In genomic region chr9:109441296-109441695, GRCh38 we compare ENCODE assay signal across 11 cellular contexts. TPM values are rescaled to one million over a fixed set of nuclear protein-coding genes. Genes with fewer than 3 reads are reported as not detected.
A peak's percentile ranks its signal among the peaks of the same experiment; 100 is the strongest.
DNase-seq lines count a peak whose midpoint lies in the region; ATAC-seq, FAIRE-seq and TF ChIP-seq lines count a peak whose summit lies in the region.
"Had no signal": no experiment of that assay in that cellular context is flagged by ENCODE, and none has a peak within 500 bp of the region (broad histone marks: within the 10 kb centered on the region; RNA-seq: fewer than 3 reads in every experiment).

No MANE protein-coding gene starts in this region.

- ATAC-seq in WTC11 (peak; percentile 78), left colon (peak; percentile 34), HG03108 (IDR thresholded peaks at IDR 0.05; ENCODE audit: unreplicated experiment) (no peak), aorta (ENCODE audit: low FRiP score) (no peak)
- no peak for ATAC-seq in activated T-cell treated with anti-CD3 and anti-CD28 coated beads, Interleukin-2, amount 50 U/mL, for 4 hours

- H3K36me3 Mint-ChIP-seq in WTC11 = no peaks in the 10 kb centered on the region
- H3K36me3 Mint-ChIP-seq in activated T-cell treated with anti-CD3 and anti-CD28 coated beads, Interleukin-2, amount 50 U/mL, for 4 hours (ENCODE audit: insufficient read depth) = no peaks in the 10 kb centered on the region

- no peaks in the 10 kb centered on the region for H3K27me3 ChIP-seq in aorta (ENCODE audit: control insufficient read depth in 1 of 2, insufficient read depth in 2 of 2, low read length in 1 of 2)

- TF ChIP-seq POLR2A in H54 (IDR thresholded peaks at IDR 0.05; ENCODE audit: low read depth, low read length) = no peak

- intact Hi-C loops in left colon (cut with DNase I, micrococcal nuclease) (loop anchor here in 1 of 2 donors (10.0 kb wide), 1 partner anchor 74 kb away; no protein-coding TSS in a partner anchor), aorta (cut with DNase I) (loop anchor here (2.0 kb wide), 2 partner anchors 28 to 80 kb away; no protein-coding TSS in a partner anchor)

- H3K27ac Mint-ChIP-seq in WTC11 = peak overlapping the region; percentile 77

- H3K4me3 Mint-ChIP-seq in WTC11 = no peak overlapping the region
- H3K4me3 Mint-ChIP-seq in activated T-cell treated with anti-CD3 and anti-CD28 coated beads, Interleukin-2, amount 50 U/mL, for 4 hours = no peak overlapping the region

- peak; percentile 7 for TF ChIP-seq CTCF in AG09319 (IDR thresholded peaks at IDR 0.05; ENCODE audit: low read depth, low read length)
- no peak for TF ChIP-seq CTCF in WTC11 (IDR thresholded peaks at IDR 0.05)

- no peak for DNase-seq in AG09319 (ENCODE audit: extremely low read depth, low read depth)
- DNase-seq in H54 (ENCODE audit: insufficient read length, low spot score) = peak; percentile 23
- peak; percentile 40 for DNase-seq in WTC11 (ENCODE audit: low spot score)
- DNase-seq in left colon = no peak
- no peak for DNase-seq in aorta
- DNase-seq in stimulated activated naive CD4-positive, alpha-beta T cell (lab: John Stamatoyannopoulos, UW) = no peak
- no peak for DNase-seq in activated T-cell treated with anti-CD3 and anti-CD28 coated beads, Interleukin-2, amount 50 U/mL, for 4 hours
- DNase-seq: activated CD8-positive, alpha-beta memory T cell treated with anti-CD3 and anti-CD28 coated beads, Interleukin-2, amount 50 U/mL, for 48 hours had no signal

- peaks cover 2 to 3% of the 10 kb centered on the region in 2 donors for H3K36me3 ChIP-seq in aorta (ENCODE audit: control insufficient read depth in 1 of 2, insufficient read depth in 2 of 2, low read length in 1 of 2)

- no peaks in the 10 kb centered on the region for H3K9me3 Mint-ChIP-seq in WTC11
- H3K9me3 Mint-ChIP-seq in activated T-cell treated with anti-CD3 and anti-CD28 coated beads, Interleukin-2, amount 50 U/mL, for 4 hours = no peaks in the 10 kb centered on the region

- POLR2A ChIA-PET in WTC11 (lab: Charles Lee) = no interaction called here

- no peak for FAIRE-seq in H54 (lab: Jason Lieb, UNC)

- no peaks in the 10 kb centered on the region for H3K4me1 ChIP-seq in aorta (ENCODE audit: control insufficient read depth in 1 of 2, insufficient read depth in 2 of 2, low read length in 2 of 2)

- no peak overlapping the region for H3K27ac ChIP-seq in aorta (ENCODE audit: low read depth in 1 of 2, low read length in 2 of 2)

- CTCF ChIA-PET in WTC11 (lab: Charles Lee) = interaction anchor here (0.5 to 4.1 kb wide), 31 partner anchors 9 to 495 kb away, joined by 3 to 48 read pairs (median 4); partner anchors contain the start of gene PTPN3

- no peaks in the 10 kb centered on the region for H3K9me3 ChIP-seq in aorta (ENCODE audit: control insufficient read depth, low read length)
- H3K9me3 ChIP-seq: stomach had no signal

- peaks cover 2% of the 10 kb centered on the region; the same call in 1 of the 2 replicates for H3K27me3 Mint-ChIP-seq in WTC11 (ENCODE audit: low read depth)
- peaks cover 23% of the 10 kb centered on the region for H3K27me3 Mint-ChIP-seq in activated T-cell treated with anti-CD3 and anti-CD28 coated beads, Interleukin-2, amount 50 U/mL, for 4 hours (ENCODE audit: low read depth)

- H3K4me1 Mint-ChIP-seq in WTC11 = peaks cover 9% of the 10 kb centered on the region
- H3K4me1 Mint-ChIP-seq in activated T-cell treated with anti-CD3 and anti-CD28 coated beads, Interleukin-2, amount 50 U/mL, for 4 hours (ENCODE audit: low read depth) = peaks cover 8% of the 10 kb centered on the region

- WGBS in aorta, 2 donors = 16 to 19% methylated on average over 3 of the region's 3 CpGs

- H3K4me3 ChIP-seq in aorta (ENCODE audit: low read length in 2 of 2) = no peak overlapping the region
- H3K4me3 ChIP-seq: skin epidermis, stomach had no signal

TF ChIP-seq in WTC11, 78 proteins besides CTCF, POLR2A, EP300 and RAD21:
- no peak for TF ChIP-seq NR3C1 (CRISPR knock-in tag; conservative IDR thresholded peaks at IDR 0.05; ENCODE audit: low read depth)
- TF ChIP-seq STAT6 (CRISPR knock-in tag; conservative IDR thresholded peaks at IDR 0.05; ENCODE audit: low read depth) = no peak
- TF ChIP-seq ATF2 (CRISPR knock-in tag; IDR thresholded peaks at IDR 0.05; ENCODE audit: borderline replicate concordance, low read depth) = no peak
- TF ChIP-seq MXD4 (CRISPR knock-in tag; IDR thresholded peaks at IDR 0.05; ENCODE audit: borderline replicate concordance) = no peak
- TF ChIP-seq TP53 (CRISPR knock-in tag; IDR thresholded peaks at IDR 0.05) = no peak
- TF ChIP-seq, protein P1, sequence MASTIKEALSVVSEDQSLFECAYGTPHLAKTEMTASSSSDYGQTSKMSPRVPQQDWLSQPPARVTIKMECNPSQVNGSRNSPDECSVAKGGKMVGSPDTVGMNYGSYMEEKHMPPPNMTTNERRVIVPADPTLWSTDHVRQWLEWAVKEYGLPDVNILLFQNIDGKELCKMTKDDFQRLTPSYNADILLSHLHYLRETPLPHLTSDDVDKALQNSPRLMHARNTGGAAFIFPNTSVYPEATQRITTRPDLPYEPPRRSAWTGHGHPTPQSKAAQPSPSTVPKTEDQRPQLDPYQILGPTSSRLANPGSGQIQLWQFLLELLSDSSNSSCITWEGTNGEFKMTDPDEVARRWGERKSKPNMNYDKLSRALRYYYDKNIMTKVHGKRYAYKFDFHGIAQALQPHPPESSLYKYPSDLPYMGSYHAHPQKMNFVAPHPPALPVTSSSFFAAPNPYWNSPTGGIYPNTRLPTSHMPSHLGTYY (CRISPR knock-in tag; IDR thresholded peaks at IDR 0.05) = no peak
- no peak for TF ChIP-seq ZNF317 (CRISPR knock-in tag; IDR thresholded peaks at IDR 0.05; ENCODE audit: borderline replicate concordance, low read depth)
- TF ChIP-seq ELF4 (CRISPR knock-in tag; IDR thresholded peaks at IDR 0.05; ENCODE audit: low read depth) = no peak
- TF ChIP-seq, protein P2, sequence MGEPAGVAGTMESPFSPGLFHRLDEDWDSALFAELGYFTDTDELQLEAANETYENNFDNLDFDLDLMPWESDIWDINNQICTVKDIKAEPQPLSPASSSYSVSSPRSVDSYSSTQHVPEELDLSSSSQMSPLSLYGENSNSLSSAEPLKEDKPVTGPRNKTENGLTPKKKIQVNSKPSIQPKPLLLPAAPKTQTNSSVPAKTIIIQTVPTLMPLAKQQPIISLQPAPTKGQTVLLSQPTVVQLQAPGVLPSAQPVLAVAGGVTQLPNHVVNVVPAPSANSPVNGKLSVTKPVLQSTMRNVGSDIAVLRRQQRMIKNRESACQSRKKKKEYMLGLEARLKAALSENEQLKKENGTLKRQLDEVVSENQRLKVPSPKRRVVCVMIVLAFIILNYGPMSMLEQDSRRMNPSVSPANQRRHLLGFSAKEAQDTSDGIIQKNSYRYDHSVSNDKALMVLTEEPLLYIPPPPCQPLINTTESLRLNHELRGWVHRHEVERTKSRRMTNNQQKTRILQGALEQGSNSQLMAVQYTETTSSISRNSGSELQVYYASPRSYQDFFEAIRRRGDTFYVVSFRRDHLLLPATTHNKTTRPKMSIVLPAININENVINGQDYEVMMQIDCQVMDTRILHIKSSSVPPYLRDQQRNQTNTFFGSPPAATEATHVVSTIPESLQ (CRISPR knock-in tag; IDR thresholded peaks at IDR 0.05) = no peak
- TF ChIP-seq CBFB (CRISPR knock-in tag; IDR thresholded peaks at IDR 0.05; ENCODE audit: low read depth) = no peak
- no peak for TF ChIP-seq ZBTB21 (CRISPR knock-in tag; IDR thresholded peaks at IDR 0.05; ENCODE audit: borderline replicate concordance)

RNA-seq across cellular contexts. Expression of gene PTPN3, which starts 56.8 kb away (rescaled TPM):
- 1.7 to 2.4 TPM (median 2.1 TPM) in 3 replicates for total RNA-seq in WTC11 (2021)
- total RNA-seq in left colon = 10 to 100 TPM; 27.7 to 29.4 TPM
- total RNA-seq in aorta = 10 to 100 TPM in 1 of 2 donors, 1 to 10 TPM in 1; 7.8 to 22.9 TPM
- 10 to 100 TPM in 1 of 2 donors, 1 to 10 TPM in 1; 4.3 to 11.1 TPM for polyA plus RNA-seq in aorta
- under 1 TPM; 0.03 to 0.18 (median 0.08) TPM for total RNA-seq in activated T-cell treated with anti-CD3 and anti-CD28 coated beads, Interleukin-2, amount 50 U/mL, for 4 hours

Comparison
In these comparisons a context has a peak if more than half of its experiments do, and no peak if none do; other contexts are left out.
1. DNase-seq: peak in H54 (single experiment) and WTC11 (single experiment); none in AG09319 (single experiment), left colon (0 of 2), aorta (0 of 2), stimulated activated naive CD4-positive, alpha-beta T cell (0 of 6) and activated T-cell treated with anti-CD3 and anti-CD28 coated beads, Interleukin-2, amount 50 U/mL, for 4 hours (single experiment).
2. ATAC-seq: peak in WTC11 (single experiment) and left colon (single experiment); none in HG03108 (single experiment), aorta (single experiment) and activated T-cell treated with anti-CD3 and anti-CD28 coated beads, Interleukin-2, amount 50 U/mL, for 4 hours (0 of 2).